Comparison of ENCODE assay signal across 1 cellular context in the genomic region with DNA sequence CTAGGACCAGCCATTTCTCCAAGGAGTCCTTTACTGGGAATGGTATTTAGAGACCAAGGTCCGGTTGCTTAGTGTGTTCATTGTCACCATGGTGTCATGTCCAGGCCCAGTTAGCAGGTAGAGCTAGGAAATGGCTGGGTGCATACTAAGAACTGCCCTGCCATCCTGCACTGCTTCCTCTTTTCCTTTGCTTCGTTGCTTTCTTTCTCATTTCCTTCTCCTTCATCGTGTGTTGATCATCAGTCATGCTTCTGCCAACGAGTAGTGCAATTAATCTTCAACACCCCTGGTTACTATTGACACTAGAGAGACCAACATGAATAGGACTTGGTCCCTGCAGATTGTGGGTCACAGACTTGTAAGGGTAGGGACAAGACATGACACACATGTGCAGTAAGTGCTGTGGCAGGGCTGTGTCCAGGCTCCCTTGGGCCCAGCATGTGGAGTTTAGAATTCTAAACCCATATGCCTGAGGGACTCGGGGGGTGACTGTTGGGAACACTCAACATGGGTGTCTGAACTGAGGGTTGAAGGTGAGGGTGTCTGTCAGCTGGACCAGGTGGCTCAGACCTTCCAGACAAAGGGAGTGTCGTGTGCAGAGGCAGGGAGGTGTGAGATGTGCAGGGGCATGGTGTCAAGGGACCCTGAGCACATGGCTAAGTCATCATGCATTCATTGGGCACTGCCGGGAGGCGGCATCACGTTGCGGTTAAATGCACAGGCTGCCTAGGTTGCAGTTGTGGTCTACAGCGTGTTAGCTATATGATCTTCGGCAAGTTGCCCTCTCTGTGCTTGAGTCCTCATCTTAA.
TF ChIP-seq lines count a peak whose summit lies in the region.

No MANE protein-coding gene starts in this region.

TF ChIP-seq in GM12878, 131 proteins besides CTCF, POLR2A, EP300 and RAD21:
- TF ChIP-seq, protein P1, sequence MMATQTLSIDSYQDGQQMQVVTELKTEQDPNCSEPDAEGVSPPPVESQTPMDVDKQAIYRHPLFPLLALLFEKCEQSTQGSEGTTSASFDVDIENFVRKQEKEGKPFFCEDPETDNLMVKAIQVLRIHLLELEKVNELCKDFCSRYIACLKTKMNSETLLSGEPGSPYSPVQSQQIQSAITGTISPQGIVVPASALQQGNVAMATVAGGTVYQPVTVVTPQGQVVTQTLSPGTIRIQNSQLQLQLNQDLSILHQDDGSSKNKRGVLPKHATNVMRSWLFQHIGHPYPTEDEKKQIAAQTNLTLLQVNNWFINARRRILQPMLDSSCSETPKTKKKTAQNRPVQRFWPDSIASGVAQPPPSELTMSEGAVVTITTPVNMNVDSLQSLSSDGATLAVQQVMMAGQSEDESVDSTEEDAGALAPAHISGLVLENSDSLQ (IDR thresholded peaks at IDR 0.05): 0 out of 2 replicates have a peak, but pooled peaks have one; percentile 20
- TF ChIP-seq TCF12 (IDR thresholded peaks at IDR 0.05; ENCODE audit: low read depth, low read length) (no peak), HDAC2 (IDR thresholded peaks at IDR 0.05) (no peak)
